Comparison of ENCODE assay signal across 14 cellular contexts in the genomic region with DNA sequence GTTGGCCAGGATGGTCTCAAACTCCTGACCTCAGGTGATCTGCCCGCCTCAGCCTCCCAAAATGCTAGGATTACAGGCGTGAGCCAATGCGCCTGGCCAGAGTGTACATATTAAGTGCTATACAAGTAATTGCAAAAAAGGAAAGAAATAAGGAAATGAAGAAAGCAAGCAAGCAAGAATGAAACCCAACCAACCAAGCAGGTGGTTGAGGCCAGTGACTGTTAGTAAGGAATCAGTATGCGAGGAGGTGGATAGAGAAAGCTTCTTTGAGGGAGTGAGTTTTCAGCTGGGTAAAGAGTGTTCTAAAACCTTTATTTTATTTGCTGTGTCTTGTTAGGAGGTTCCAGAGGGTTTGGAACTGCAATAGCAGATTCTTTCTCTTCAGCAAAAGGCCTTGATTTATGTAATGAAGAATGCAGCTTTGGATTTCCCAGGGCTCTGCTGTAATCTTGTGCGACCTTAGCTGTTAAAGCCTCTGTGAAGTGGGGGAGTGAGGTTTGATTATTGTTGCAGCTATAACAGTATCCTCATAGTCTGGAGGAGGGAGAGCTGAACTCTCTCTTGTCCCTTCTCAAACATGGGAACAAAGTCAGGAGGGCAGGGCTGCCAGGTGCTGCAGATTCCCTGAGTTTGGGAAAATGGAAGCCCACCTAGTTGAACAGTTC. TPM values are rescaled to one million over a fixed set of nuclear protein-coding genes. Genes with fewer than 3 reads are reported as not detected.
A peak's percentile ranks its signal among the peaks of the same experiment; 100 is the strongest.
DNase-seq lines count a peak whose midpoint lies in the region; ATAC-seq lines count a peak whose summit lies in the region.
"Had no signal": no experiment of that assay in that cellular context is flagged by ENCODE, and none has a peak within 500 bp of the region (broad histone marks: within the 10 kb centered on the region; RNA-seq: fewer than 3 reads in every experiment).

No MANE protein-coding gene starts in this region.

- H3K4me2 ChIP-seq in mesenchymal stem cell (ENCODE audit: low read length, poor library complexity, severe bottlenecking): no peak overlapping the region

- no peak overlapping the region for H3K23ac ChIP-seq in mesenchymal stem cell (ENCODE audit: low read length in 2 of 2)

- H3K9me3 ChIP-seq in mesenchymal stem cell (ENCODE audit: control insufficient read depth, low read length): no peaks in the 10 kb centered on the region

- no peak overlapping the region for H4K91ac ChIP-seq in mesenchymal stem cell (ENCODE audit: low read length)

- H2BK12ac ChIP-seq in mesenchymal stem cell (ENCODE audit: low read length in 2 of 2): no peak overlapping the region

- CTCF ChIA-PET in activated naive CD4-positive, alpha-beta T cell treated with anti-CD3 and anti-CD28 coated beads, Interleukin-2, amount 10 ng/mL, durations not matched to agents 7 days and 5 days (lab: Charles Lee): interaction anchor here (0.6 to 7.2 kb wide), 4 partner anchors 19 to 286 kb away, joined by 3 to 44 read pairs (median 3); no protein-coding TSS in a partner anchor

- H2AFZ ChIP-seq in mesenchymal stem cell (ENCODE audit: low read depth, low read length): no peak overlapping the region

- H2BK15ac ChIP-seq in mesenchymal stem cell (ENCODE audit: low read depth, poor library complexity, severe bottlenecking): no peak overlapping the region

- H2AK5ac ChIP-seq in mesenchymal stem cell (ENCODE audit: low read length, severe bottlenecking): no peak overlapping the region

- H2BK120ac ChIP-seq in mesenchymal stem cell (ENCODE audit: low read depth, low read length): no peak overlapping the region

- H3K79me1 ChIP-seq in mesenchymal stem cell (replicated peaks; ENCODE audit: low read length, poor library complexity, severe bottlenecking): peaks cover 38% of the 10 kb centered on the region

- H3K36me3 Mint-ChIP-seq in activated naive CD4-positive, alpha-beta T cell treated with anti-CD3 and anti-CD28 coated beads, Interleukin-2, amount 10 ng/mL, durations not matched to agents 7 days and 5 days: peaks cover 52% of the 10 kb centered on the region
- peaks cover 97% of the 10 kb centered on the region for H3K36me3 Mint-ChIP-seq in activated T-helper 17 cell treated with anti-CD3 and anti-CD28 coated beads, Interleukin-2, amount 50 U/mL, for 72 hours (ENCODE audit: low read depth)

- no peaks in the 10 kb centered on the region for H3K9me3 Mint-ChIP-seq in activated naive CD4-positive, alpha-beta T cell treated with anti-CD3 and anti-CD28 coated beads, Interleukin-2, amount 10 ng/mL, durations not matched to agents 7 days and 5 days
- H3K9me3 Mint-ChIP-seq in activated T-helper 17 cell treated with anti-CD3 and anti-CD28 coated beads, Interleukin-2, amount 50 U/mL, for 72 hours: no peaks in the 10 kb centered on the region
- H3K9me3 Mint-ChIP-seq: immature natural killer cell had no signal

- no peak overlapping the region for H3K4me3 ChIP-seq in mesenchymal stem cell (ENCODE audit: insufficient read depth in 1 of 2, low read depth in 1 of 2, low read length in 2 of 2)
- H3K4me3 ChIP-seq: MG63 had no signal

- H3K4me1 Mint-ChIP-seq in activated naive CD4-positive, alpha-beta T cell treated with anti-CD3 and anti-CD28 coated beads, Interleukin-2, amount 10 ng/mL, durations not matched to agents 7 days and 5 days: peaks cover 48% of the 10 kb centered on the region
- H3K4me1 Mint-ChIP-seq in activated T-helper 17 cell treated with anti-CD3 and anti-CD28 coated beads, Interleukin-2, amount 50 U/mL, for 72 hours: peaks cover 36% of the 10 kb centered on the region

- ATAC-seq in HG02678 (IDR thresholded peaks at IDR 0.05; ENCODE audit: unreplicated experiment) (peak; percentile 16), HG03439 (IDR thresholded peaks at IDR 0.05; ENCODE audit: unreplicated experiment) (no peak)
- ATAC-seq in activated T-helper 17 cell treated with anti-CD3 and anti-CD28 coated beads, Interleukin-2, amount 50 U/mL, for 72 hours (replicated peaks): no peak

- H2BK5ac ChIP-seq in mesenchymal stem cell (ENCODE audit: low read depth, low read length, poor library complexity, severe bottlenecking): no peak overlapping the region

- H3K36me3 ChIP-seq in mesenchymal stem cell (ENCODE audit: control insufficient read depth in 1 of 2, insufficient read depth in 2 of 2, low read depth in 1 of 2, low read length in 2 of 2): peaks cover 23 to 51% of the 10 kb centered on the region in 2 experiments

- no peaks in the 10 kb centered on the region for H3K27me3 ChIP-seq in mesenchymal stem cell (ENCODE audit: control insufficient read depth in 1 of 2, insufficient read depth in 1 of 2, low read length in 2 of 2)
- H3K27me3 ChIP-seq: MG63 had no signal

- no peak overlapping the region for H4K8ac ChIP-seq in mesenchymal stem cell (ENCODE audit: low read length)

- no peak overlapping the region for H3K14ac ChIP-seq in mesenchymal stem cell (ENCODE audit: low read length in 2 of 2)

- H3K4me3 Mint-ChIP-seq in activated naive CD4-positive, alpha-beta T cell treated with anti-CD3 and anti-CD28 coated beads, Interleukin-2, amount 10 ng/mL, durations not matched to agents 7 days and 5 days: no peak overlapping the region
- peak overlapping the region; percentile 44 for H3K4me3 Mint-ChIP-seq in activated T-helper 17 cell treated with anti-CD3 and anti-CD28 coated beads, Interleukin-2, amount 50 U/mL, for 72 hours
- H3K4me3 Mint-ChIP-seq: immature natural killer cell had no signal

- no peaks in the 10 kb centered on the region for H3K27me3 Mint-ChIP-seq in activated naive CD4-positive, alpha-beta T cell treated with anti-CD3 and anti-CD28 coated beads, Interleukin-2, amount 10 ng/mL, durations not matched to agents 7 days and 5 days
- no peaks in the 10 kb centered on the region for H3K27me3 Mint-ChIP-seq in activated T-helper 17 cell treated with anti-CD3 and anti-CD28 coated beads, Interleukin-2, amount 50 U/mL, for 72 hours

- no peak overlapping the region for H3K9ac ChIP-seq in mesenchymal stem cell (ENCODE audit: low read length)

- H3K18ac ChIP-seq in mesenchymal stem cell (ENCODE audit: low read depth in 1 of 2, low read length in 2 of 2): no peak overlapping the region

- peaks cover 21% of the 10 kb centered on the region for H3K4me1 ChIP-seq in mesenchymal stem cell (ENCODE audit: control insufficient read depth, insufficient read depth, low read depth, low read length)

- WGBS in mesenchymal stem cell: 99% methylated on average over 5 of the region's 5 CpGs

- H3K27ac Mint-ChIP-seq in activated naive CD4-positive, alpha-beta T cell treated with anti-CD3 and anti-CD28 coated beads, Interleukin-2, amount 10 ng/mL, durations not matched to agents 7 days and 5 days: peak overlapping the region; percentile 2
- peak overlapping the region; percentile 43 for H3K27ac Mint-ChIP-seq in activated T-helper 17 cell treated with anti-CD3 and anti-CD28 coated beads, Interleukin-2, amount 50 U/mL, for 72 hours

- H3K4ac ChIP-seq in mesenchymal stem cell (ENCODE audit: low read depth in 1 of 2, low read length in 2 of 2): no peak overlapping the region

- DNase-seq in activated naive CD4-positive, alpha-beta T cell treated with anti-CD3 and anti-CD28 coated beads, Interleukin-2, amount 10 ng/mL, durations not matched to agents 7 days and 5 days: no peak
- DNase-seq in activated naive CD4-positive, alpha-beta T cell treated with Interleukin-2 at 50 U/mL for 16 hours: no peak
- DNase-seq in substantia nigra (lab: John Stamatoyannopoulos, UW) (no peak), iPS-NIHi11 (ENCODE audit: low spot score) (no peak), mesenchymal stem cell (no peak)
- DNase-seq: activated CD4-positive, alpha-beta T cell treated with anti-CD3 and anti-CD28 coated beads for 1 hour; activated gamma-delta T cell treated with Interleukin-2 at 50 U/mL for 16 hours; immature natural killer cell; MG63; SIG-M5 had no signal

- H3K27ac ChIP-seq in substantia nigra (ENCODE audit: low read depth, low read length, poor library complexity, severe bottlenecking): peak overlapping the region; percentile 60
- H3K27ac ChIP-seq in mesenchymal stem cell (ENCODE audit: low read length, poor library complexity, severe bottlenecking): no peak overlapping the region

RNA-seq across cellular contexts. Expression of gene AMPD3, which starts 5.7 kb away (rescaled TPM):
- total RNA-seq in activated T-helper 17 cell treated with anti-CD3 and anti-CD28 coated beads, Interleukin-2, amount 50 U/mL, for 72 hours: 100 to 1,000 TPM in 1 of 2 donors, 10 to 100 TPM in 1; 30.6 to 179 TPM
- polyA plus RNA-seq in mesenchymal stem cell (2013, experiment 1 of 2): 19.4 TPM
- polyA plus RNA-seq in mesenchymal stem cell (2013, experiment 2 of 2): 19.7 TPM
- polyA plus RNA-seq: neural cell had no signal
